19 cellular contexts compared by ENCODE assay signal in genomic region chr10:105769248-105770184, GRCh38.
A peak's percentile ranks its signal among the peaks of the same experiment; 100 is the strongest.
DNase-seq lines count a peak whose midpoint lies in the region; ATAC-seq and TF ChIP-seq lines count a peak whose summit lies in the region.
"Had no signal": no experiment of that assay in that cellular context is flagged by ENCODE, and none has a peak within 500 bp of the region (broad histone marks: within the 10 kb centered on the region; RNA-seq: fewer than 3 reads in every experiment).

No MANE protein-coding gene starts in this region.

- H3K36me3 Mint-ChIP-seq in endodermal cell (ENCODE audit: low read depth) = no peaks in the 10 kb centered on the region
- no peaks in the 10 kb centered on the region for H3K36me3 Mint-ChIP-seq in activated CD4-positive, alpha-beta memory T cell treated with anti-CD3 and anti-CD28 coated beads for 36 hours

- H3K4me3 Mint-ChIP-seq in endodermal cell = no peak overlapping the region
- H3K4me3 Mint-ChIP-seq in activated CD4-positive, alpha-beta memory T cell treated with anti-CD3 and anti-CD28 coated beads for 36 hours = no peak overlapping the region

- no peak for TF ChIP-seq POLR2A in vagina (IDR thresholded peaks at IDR 0.05)

- peaks cover 18% of the 10 kb centered on the region for H3K27me3 ChIP-seq in cardiac muscle cell
- H3K27me3 ChIP-seq in left ventricle myocardium inferior (ENCODE audit: low read depth) = no peaks in the 10 kb centered on the region
- no peaks in the 10 kb centered on the region for H3K27me3 ChIP-seq in endodermal cell (ENCODE audit: control insufficient read depth, insufficient read depth, low read length, poor library complexity, severe bottlenecking)
- no peaks in the 10 kb centered on the region for H3K27me3 ChIP-seq in left lung
- H3K27me3 ChIP-seq in vagina = no peaks in the 10 kb centered on the region
- H3K27me3 ChIP-seq: MG63 had no signal

- ATAC-seq in left lung = peak; percentile 92
- ATAC-seq in GM21528 (IDR thresholded peaks at IDR 0.05; ENCODE audit: low FRiP score, unreplicated experiment) = no peak
- ATAC-seq: HCT116, Panc1 had no signal

- H3K27me3 Mint-ChIP-seq in endodermal cell (ENCODE audit: insufficient read depth) = peaks cover 11% of the 10 kb centered on the region
- H3K27me3 Mint-ChIP-seq in activated CD4-positive, alpha-beta memory T cell treated with anti-CD3 and anti-CD28 coated beads for 36 hours = no peaks in the 10 kb centered on the region

- H3K4me1 ChIP-seq in cardiac muscle cell (ENCODE audit: low read depth) = peaks cover 34% of the 10 kb centered on the region
- H3K4me1 ChIP-seq in left ventricle myocardium inferior = no peaks in the 10 kb centered on the region
- H3K4me1 ChIP-seq in endodermal cell (ENCODE audit: control insufficient read depth, insufficient read depth, low read length) = peaks cover 6% of the 10 kb centered on the region
- H3K4me1 ChIP-seq in left lung = no peaks in the 10 kb centered on the region
- no peaks in the 10 kb centered on the region for H3K4me1 ChIP-seq in vagina

- H3K4me1 Mint-ChIP-seq in endodermal cell = peaks cover 23% of the 10 kb centered on the region
- H3K4me1 Mint-ChIP-seq in activated CD4-positive, alpha-beta memory T cell treated with anti-CD3 and anti-CD28 coated beads for 36 hours (ENCODE audit: low read depth) = no peaks in the 10 kb centered on the region

- CTCF ChIA-PET in activated CD4-positive, alpha-beta memory T cell treated with anti-CD3 and anti-CD28 coated beads for 36 hours (lab: Charles Lee) = no interaction called here

- H3K9me3 Mint-ChIP-seq in endodermal cell = no peaks in the 10 kb centered on the region
- peaks cover 1% of the 10 kb centered on the region for H3K9me3 Mint-ChIP-seq in activated CD4-positive, alpha-beta memory T cell treated with anti-CD3 and anti-CD28 coated beads for 36 hours

- H3K9ac ChIP-seq in endodermal cell (ENCODE audit: extremely low read depth, low read length, poor library complexity, severe bottlenecking) = no peak overlapping the region

- no peak for TF ChIP-seq CTCF in cardiac muscle cell (IDR thresholded peaks at IDR 0.05; ENCODE audit: low read depth, low read length)
- no peak for TF ChIP-seq CTCF in left ventricle myocardium inferior (IDR thresholded peaks at IDR 0.05; ENCODE audit: borderline replicate concordance)
- TF ChIP-seq CTCF in endodermal cell (conservative IDR thresholded peaks at IDR 0.05) = no peak
- no peak for TF ChIP-seq CTCF in left lung (IDR thresholded peaks at IDR 0.05)
- TF ChIP-seq CTCF in vagina (IDR thresholded peaks at IDR 0.05) = no peak

- H3K4me3 ChIP-seq in cardiac muscle cell (no peak overlapping the region), left ventricle myocardium inferior (no peak overlapping the region), endodermal cell (ENCODE audit: low read length) (no peak overlapping the region), left lung (no peak overlapping the region), vagina (no peak overlapping the region)
- H3K4me3 ChIP-seq: MG63 had no signal

- H3K27ac Mint-ChIP-seq in endodermal cell = no peak overlapping the region
- H3K27ac Mint-ChIP-seq in activated CD4-positive, alpha-beta memory T cell treated with anti-CD3 and anti-CD28 coated beads for 36 hours = no peak overlapping the region

- POLR2A ChIA-PET in activated CD4-positive, alpha-beta memory T cell treated with anti-CD3 and anti-CD28 coated beads for 36 hours (lab: Charles Lee) = no interaction called here

- no peaks in the 10 kb centered on the region for H3K9me3 ChIP-seq in cardiac muscle cell (ENCODE audit: low read depth)
- no peaks in the 10 kb centered on the region for H3K9me3 ChIP-seq in left ventricle myocardium inferior (replicated peaks)
- no peaks in the 10 kb centered on the region for H3K9me3 ChIP-seq in endodermal cell (ENCODE audit: control insufficient read depth, low read length)
- H3K9me3 ChIP-seq in left lung = no peaks in the 10 kb centered on the region
- no peaks in the 10 kb centered on the region for H3K9me3 ChIP-seq in vagina
- H3K9me3 ChIP-seq: MG63 had no signal

- intact Hi-C loops in left ventricle myocardium inferior (cut with micrococcal nuclease) (no loop called here), left lung (cut with DNase I) (no loop called here), vagina (cut with DNase I) (no loop called here)
- intact Hi-C loops in activated CD4-positive, alpha-beta memory T cell treated with anti-CD3 and anti-CD28 coated beads for 36 hours (cut with micrococcal nuclease) = no loop called here

- H3K36me3 ChIP-seq in cardiac muscle cell = no peaks in the 10 kb centered on the region
- no peaks in the 10 kb centered on the region for H3K36me3 ChIP-seq in left ventricle myocardium inferior
- H3K36me3 ChIP-seq in endodermal cell (ENCODE audit: control insufficient read depth, insufficient read depth, low read length) = no peaks in the 10 kb centered on the region
- H3K36me3 ChIP-seq in left lung = no peaks in the 10 kb centered on the region
- no peaks in the 10 kb centered on the region for H3K36me3 ChIP-seq in vagina
- H3K36me3 ChIP-seq: MG63 had no signal

- 83% methylated on average over 5 to 6 of the region's 6 CpGs for WGBS in endodermal cell (ENCODE audit: insufficient coverage in 1 of 2, insufficient read length in 1 of 2), 2 experiments

- H3K27ac ChIP-seq in cardiac muscle cell (peak overlapping the region; percentile 22), left ventricle myocardium inferior (replicated peaks) (no peak overlapping the region), endodermal cell (ENCODE audit: low read depth, low read length) (no peak overlapping the region), left lung (no peak overlapping the region), vagina (no peak overlapping the region)

- peak in 1 of 2 donors; percentile 80 for DNase-seq in cardiac muscle cell (ENCODE audit: low read depth in 1 of 2, low spot score in 1 of 2)
- DNase-seq in left ventricle myocardium inferior = no peak
- DNase-seq in endodermal cell = peak; percentile 52
- DNase-seq in left lung = no peak
- DNase-seq in activated CD4-positive, alpha-beta memory T cell treated with anti-CD3 and anti-CD28 coated beads for 36 hours = no peak
- DNase-seq in NCI-H1436 (lab: John Stamatoyannopoulos, UW) = no peak
- no peak for DNase-seq in vagina (ENCODE audit: extremely low spot score in 2 of 2)
- DNase-seq: 8988T, C1 segment of cervical spinal cord, KBM-7, MG63, NCI-H1092 treated with DMSO at 0.1 percent for 48 hours, NCI-H1694 treated with DMSO at 0.1 percent for 48 hours, NCI-H2171, NCI-H774, SHP77 treated with DMSO at 0.1 percent for 48 hours had no signal
